Comparison of ENCODE assay signal across 25 cellular contexts in genomic region chr6:36491378-36491965, GRCh38. TPM values are rescaled to one million over a fixed set of nuclear protein-coding genes. Genes with fewer than 3 reads are reported as not detected.
DNase-seq lines count a peak whose midpoint lies in the region; ATAC-seq, FAIRE-seq and TF ChIP-seq lines count a peak whose summit lies in the region.
"Had no signal": no experiment of that assay in that cellular context is flagged by ENCODE, and none has a peak within 500 bp of the region (broad histone marks: within the 10 kb centered on the region; RNA-seq: fewer than 3 reads in every experiment).

No MANE protein-coding gene starts in this region.

- intact Hi-C loops in activated T-helper 1 cell treated with anti-CD3 and anti-CD28 coated beads, Interleukin-12 subunit alpha, Interleukin-12 subunit beta, Interleukin-2, Interleukin-4 antibody, amounts not matched to agents 30 ng/mL and 10 ng/mL and 1 ng/mL, durations not matched to agents 14 hours and 24 hours and 36 hours (cut with micrococcal nuclease), result no loop called here

- peaks cover 38% of the 10 kb centered on the region for H3K36me3 Mint-ChIP-seq in activated T-helper 1 cell treated with anti-CD3 and anti-CD28 coated beads, Interleukin-12 subunit alpha, Interleukin-12 subunit beta, Interleukin-2, Interleukin-4 antibody, amounts not matched to agents 30 ng/mL and 10 ng/mL and 1 ng/mL, durations not matched to agents 14 hours and 24 hours and 36 hours (ENCODE audit: low read depth)

- peak overlapping the region; percentile 3 for H3K27ac Mint-ChIP-seq in activated T-helper 1 cell treated with anti-CD3 and anti-CD28 coated beads, Interleukin-12 subunit alpha, Interleukin-12 subunit beta, Interleukin-2, Interleukin-4 antibody, amounts not matched to agents 30 ng/mL and 10 ng/mL and 1 ng/mL, durations not matched to agents 14 hours and 24 hours and 36 hours

- H3K27me3 Mint-ChIP-seq in activated T-helper 1 cell treated with anti-CD3 and anti-CD28 coated beads, Interleukin-12 subunit alpha, Interleukin-12 subunit beta, Interleukin-2, Interleukin-4 antibody, amounts not matched to agents 30 ng/mL and 10 ng/mL and 1 ng/mL, durations not matched to agents 14 hours and 24 hours and 36 hours (ENCODE audit: insufficient read depth), result no peaks in the 10 kb centered on the region

- H3K9me3 Mint-ChIP-seq in activated T-helper 1 cell treated with anti-CD3 and anti-CD28 coated beads, Interleukin-12 subunit alpha, Interleukin-12 subunit beta, Interleukin-2, Interleukin-4 antibody, amounts not matched to agents 30 ng/mL and 10 ng/mL and 1 ng/mL, durations not matched to agents 14 hours and 24 hours and 36 hours, result no peaks in the 10 kb centered on the region

- no peak for TF ChIP-seq CTCF in A549 (IDR thresholded peaks at IDR 0.05)

- no peak overlapping the region for H3K27ac ChIP-seq in A549
- H3K27ac ChIP-seq: KMS-11, lower lobe of right lung, prostate gland had no signal

- POLR2A ChIA-PET in A549 (lab: Yijun Ruan, JAX), result no interaction called here

- H3K4me3 ChIP-seq in A549, result no peak overlapping the region
- H3K4me3 ChIP-seq: lower lobe of right lung, prostate gland had no signal

- no peak for TF ChIP-seq RAD21 in A549 (conservative IDR thresholded peaks at IDR 0.05 in 1 of 2, IDR thresholded peaks at IDR 0.05 in 1 of 2)

- DNase-seq in A549 (ENCODE audit: low read depth in 1 of 2, low spot score in 1 of 2) (peak in 1 of 2 experiments; percentile 19), EH (ENCODE audit: low read depth) (peak; percentile 49), iPS-NIHi7 (ENCODE audit: extremely low spot score) (peak; percentile 30), DMS153 treated with DMSO at 0.1 percent for 48 hours (lab: John Stamatoyannopoulos, UW; ENCODE audit: unreplicated experiment) (no peak), COLO668 (lab: John Stamatoyannopoulos, UW; ENCODE audit: unreplicated experiment) (no peak), nucleus accumbens (lab: John Stamatoyannopoulos, UW) (no peak)
- no peak for DNase-seq in activated T-helper 1 cell treated with anti-CD3 and anti-CD28 coated beads, Interleukin-12 subunit alpha, Interleukin-12 subunit beta, Interleukin-2, Interleukin-4 antibody, amounts not matched to agents 30 ng/mL and 10 ng/mL and 1 ng/mL, durations not matched to agents 14 hours and 24 hours and 36 hours (ENCODE audit: low spot score)
- DNase-seq: activated CD4-positive, alpha-beta T cell treated with anti-CD3 and anti-CD28 coated beads, Interleukin-2, amount 50 U/mL, for 48 hours; activated effector memory CD4-positive, alpha-beta T cell treated with Interleukin-2 at 50 U/mL for 16 hours; AML-193; cortex of kidney; foreskin melanocyte; lower lobe of right lung; NCI-H1092 treated with DMSO at 0.1 percent for 48 hours; NCI-H774; small intestine; stimulated activated CD4-positive, alpha-beta T cell treated with anti-CD3 and anti-CD28 coated beads, Interleukin-4, amount 100 ng/mL, for 4 hours; stimulated activated CD8-positive, alpha-beta memory T cell treated with anti-CD3 and anti-CD28 coated beads, Interleukin-4, amount 100 ng/mL, for 48 hours had no signal

- H3K4me3 Mint-ChIP-seq in activated T-helper 1 cell treated with anti-CD3 and anti-CD28 coated beads, Interleukin-12 subunit alpha, Interleukin-12 subunit beta, Interleukin-2, Interleukin-4 antibody, amounts not matched to agents 30 ng/mL and 10 ng/mL and 1 ng/mL, durations not matched to agents 14 hours and 24 hours and 36 hours, result no peak overlapping the region

- FAIRE-seq in A549 (lab: Jason Lieb, UNC), result no peak
- FAIRE-seq: D721Med, small intestine had no signal

- ATAC-seq in A549 (no peak), HG03159 (IDR thresholded peaks at IDR 0.05; ENCODE audit: unreplicated experiment) (no peak)
- ATAC-seq: lower lobe of right lung, Panc1 had no signal

- 0 out of 3 replicates have a peak, but pooled peaks cover 2% of the 10 kb centered on the region for H3K4me1 ChIP-seq in A549
- H3K4me1 ChIP-seq: lower lobe of right lung, prostate gland had no signal

- H3K4me2 ChIP-seq in A549, result no peak overlapping the region
- H3K4me2 ChIP-seq: KMS-11 had no signal

- CTCF ChIA-PET in A549 (lab: Yijun Ruan, JAX), result interaction anchor here (0.7 kb wide), 1 partner anchor 268 kb away, joined by 3 read pairs; no protein-coding TSS in a partner anchor

- TF ChIP-seq EP300 in A549 (IDR thresholded peaks at IDR 0.05), result no peak

- no peaks in the 10 kb centered on the region for H3K9me3 ChIP-seq in A549
- H3K9me3 ChIP-seq: lower lobe of right lung, prostate gland had no signal

- 90% methylated on average over 7 of the region's 7 CpGs for WGBS in A549 (ENCODE audit: missing lambda C conversion rate)

- peaks cover 6% of the 10 kb centered on the region for H3K4me1 Mint-ChIP-seq in activated T-helper 1 cell treated with anti-CD3 and anti-CD28 coated beads, Interleukin-12 subunit alpha, Interleukin-12 subunit beta, Interleukin-2, Interleukin-4 antibody, amounts not matched to agents 30 ng/mL and 10 ng/mL and 1 ng/mL, durations not matched to agents 14 hours and 24 hours and 36 hours (ENCODE audit: low read depth)

- TF ChIP-seq POLR2A in A549 (IDR thresholded peaks at IDR 0.05; ENCODE audit: low read length), result no peak

TF ChIP-seq in A549, 52 proteins besides CTCF, POLR2A, EP300 and RAD21:
- TF ChIP-seq REST (IDR thresholded peaks at IDR 0.05), result peak; percentile 58; the same call in 1 of the 2 replicates
- TF ChIP-seq CBX2 (IDR thresholded peaks at IDR 0.05; ENCODE audit: borderline replicate concordance, low read depth), result no peak
TF ChIP-seq in A549: peak in this region for 1.

RNA-seq across cellular contexts. Expression of gene KCTD20, which starts 48.7 kb away (rescaled TPM):
- polyA plus RNA-seq in A549 (2011; rRNA removed) (48.2 and 48.3 TPM in 2 replicates), A549 (2017; fragmentation: RNase III; extraction: RNeasy Plus Mini Kit Qiagen cat#74134 plus additional on column Dnase treatment) (16.8 to 18.1 TPM (median 17.8 TPM) in 3 replicates)
- 11.0 and 13.1 TPM in 2 replicates for polyA plus RNA-seq in A549 (2012; cell fraction: cytosol; rRNA removed)
- polyA plus RNA-seq in A549 (2012; cell fraction: nucleus; rRNA removed), result 3.8 and 5.6 TPM in 2 replicates
- 43.9 and 48.8 TPM in 2 replicates for polyA minus RNA-seq in A549 (2011; rRNA and poly(A)+ RNA removed)
- total RNA-seq in activated T-helper 1 cell treated with anti-CD3 and anti-CD28 coated beads, Interleukin-12 subunit alpha, Interleukin-12 subunit beta, Interleukin-2, Interleukin-4 antibody, amounts not matched to agents 30 ng/mL and 10 ng/mL and 1 ng/mL, durations not matched to agents 14 hours and 24 hours and 36 hours, result 62.4 and 62.8 TPM in 2 replicates

RNA-seq across cellular contexts. Expression of gene PXT1, which starts 48.8 kb away (rescaled TPM):
- polyA plus RNA-seq in A549 (2011; rRNA removed) (not detected in 2 replicates), A549 (2017; fragmentation: RNase III; extraction: RNeasy Plus Mini Kit Qiagen cat#74134 plus additional on column Dnase treatment) (not detected in 3 replicates)
- polyA plus RNA-seq in A549 (2012; cell fraction: cytosol; rRNA removed), result 0.01 TPM in 1 of 2 replicates, not detected in the other
- not detected in 2 replicates for polyA plus RNA-seq in A549 (2012; cell fraction: nucleus; rRNA removed)
- 0.17 and 0.24 TPM in 2 replicates for polyA minus RNA-seq in A549 (2011; rRNA and poly(A)+ RNA removed)
- 0.16 and 0.29 TPM in 2 replicates for total RNA-seq in activated T-helper 1 cell treated with anti-CD3 and anti-CD28 coated beads, Interleukin-12 subunit alpha, Interleukin-12 subunit beta, Interleukin-2, Interleukin-4 antibody, amounts not matched to agents 30 ng/mL and 10 ng/mL and 1 ng/mL, durations not matched to agents 14 hours and 24 hours and 36 hours
- total RNA-seq: H4, lower lobe of right lung, temporal lobe had no signal
- polyA plus RNA-seq: small intestine had no signal

RNA-seq across cellular contexts. Expression of gene STK38, which starts 55.8 kb away (rescaled TPM):
- polyA plus RNA-seq in A549 (2011; rRNA removed) (30.0 and 30.7 TPM in 2 replicates), A549 (2017; fragmentation: RNase III; extraction: RNeasy Plus Mini Kit Qiagen cat#74134 plus additional on column Dnase treatment) (30.9 to 31.6 TPM (median 31.0 TPM) in 3 replicates)
- 7.9 and 10.0 TPM in 2 replicates for polyA plus RNA-seq in A549 (2012; cell fraction: cytosol; rRNA removed)
- polyA plus RNA-seq in A549 (2012; cell fraction: nucleus; rRNA removed), result 11.2 and 17.9 TPM in 2 replicates
- 9.8 and 11.4 TPM in 2 replicates for polyA minus RNA-seq in A549 (2011; rRNA and poly(A)+ RNA removed)
- 23.5 and 23.6 TPM in 2 replicates for total RNA-seq in activated T-helper 1 cell treated with anti-CD3 and anti-CD28 coated beads, Interleukin-12 subunit alpha, Interleukin-12 subunit beta, Interleukin-2, Interleukin-4 antibody, amounts not matched to agents 30 ng/mL and 10 ng/mL and 1 ng/mL, durations not matched to agents 14 hours and 24 hours and 36 hours

Comparison
In these comparisons a context has a peak if more than half of its experiments do, and no peak if none do; other contexts are left out.
1. DNase-seq: peak in EH (single experiment) and iPS-NIHi7 (single experiment); none in activated T-helper 1 cell treated with anti-CD3 and anti-CD28 coated beads, Interleukin-12 subunit alpha, Interleukin-12 subunit beta, Interleukin-2, Interleukin-4 antibody, amounts not matched to agents 30 ng/mL and 10 ng/mL and 1 ng/mL, durations not matched to agents 14 hours and 24 hours and 36 hours (single experiment), DMS153 treated with DMSO at 0.1 percent for 48 hours (single experiment), COLO668 (single experiment) and nucleus accumbens (0 of 56).